ENCODE assay signal across 26 cellular contexts in the genomic region with DNA sequence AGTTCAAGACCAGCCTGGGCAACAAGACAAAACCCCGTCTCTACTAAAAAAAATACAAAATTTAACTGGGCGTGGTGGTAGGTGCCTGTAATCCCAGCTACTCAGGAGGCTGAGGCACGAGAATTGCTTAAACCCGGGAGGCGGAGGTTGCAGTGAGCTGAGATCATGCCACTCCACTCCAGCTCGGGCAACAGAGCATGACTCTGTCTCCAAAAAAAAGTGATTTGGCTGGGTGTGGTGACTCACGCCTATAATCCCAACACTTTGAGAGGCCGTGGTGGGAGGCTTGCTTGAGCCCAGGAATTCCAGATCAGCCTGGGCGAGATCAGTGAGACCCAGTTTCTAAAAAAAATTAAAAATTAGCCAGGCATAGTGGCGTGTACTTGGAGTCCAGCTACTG. TPM values are rescaled to one million over a fixed set of nuclear protein-coding genes. Genes with fewer than 3 reads are reported as not detected.
DNase-seq lines count a peak whose midpoint lies in the region; FAIRE-seq and TF ChIP-seq lines count a peak whose summit lies in the region.
"Had no signal": no experiment of that assay in that cellular context is flagged by ENCODE, and none has a peak within 500 bp of the region (broad histone marks: within the 10 kb centered on the region; RNA-seq: fewer than 3 reads in every experiment).

No MANE protein-coding gene starts in this region.

- H3K27me3 ChIP-seq in astrocyte (ENCODE audit: insufficient read depth, low read length) = no peaks in the 10 kb centered on the region

- no peaks in the 10 kb centered on the region for H3K36me3 Mint-ChIP-seq in astrocyte (ENCODE audit: low read depth, unreplicated experiment)

- H3K27me3 Mint-ChIP-seq in astrocyte (ENCODE audit: low read depth, unreplicated experiment) = no peaks in the 10 kb centered on the region

- DNase-seq in Daoy (ENCODE audit: low read depth) (peak; percentile 81), astrocyte (ENCODE audit: low read depth) (peak; percentile 43), iris pigment epithelial cell (ENCODE audit: low read depth) (peak; percentile 44), SW480 (ENCODE audit: low spot score) (no peak), epidermal melanocyte (ENCODE audit: insufficient read length, low spot score) (no peak), DMS 273 treated with DMSO at 0.1 percent for 48 hours (lab: John Stamatoyannopoulos, UW) (no peak)
- DNase-seq in effector CD8-positive, alpha-beta T cell (lab: John Stamatoyannopoulos, UW) = no peak
- DNase-seq: activated B cell treated with CpG ODN at 0.5 μM for 24 hours; activated CD4-positive, alpha-beta T cell treated with anti-CD3 and anti-CD28 coated beads, Interleukin-2, amount 50 U/mL, for 4 hours; activated effector memory CD4-positive, alpha-beta T cell treated with Interleukin-2 at 50 U/mL for 16 hours; activated naive CD8-positive, alpha-beta T cell treated with anti-CD3 and anti-CD28 coated beads, Interleukin-2, amount 50 U/mL, for 24 hours; foreskin fibroblast; immature natural killer cell; Kasumi-1; mucosa of descending colon; NCI-H1092; NCI-H2081 treated with DMSO at 0.1 percent for 48 hours; nephron progenitor cell; NK-92 treated with Interleukin-12 subunit alpha and Interleukin-12 subunit beta, amount 100 ng/mL, for 24 hours; posterior cingulate gyrus; RPMI8226 had no signal

- H3K79me2 ChIP-seq in astrocyte (ENCODE audit: insufficient read depth, low read length) = no peaks in the 10 kb centered on the region

- no peaks in the 10 kb centered on the region for H3K9me3 ChIP-seq in astrocyte (ENCODE audit: insufficient read depth, low read depth, low read length)
- H3K9me3 ChIP-seq: mucosa of descending colon had no signal

- no peaks in the 10 kb centered on the region for H3K36me3 ChIP-seq in astrocyte (ENCODE audit: insufficient read depth, low read length)

- no peak overlapping the region for H3K4me3 ChIP-seq in astrocyte (ENCODE audit: insufficient read depth, low read depth, low read length)
- H3K4me3 ChIP-seq: mucosa of descending colon had no signal

- H3K9me3 Mint-ChIP-seq in astrocyte (ENCODE audit: unreplicated experiment) = no peaks in the 10 kb centered on the region
- H3K9me3 Mint-ChIP-seq: activated B cell treated with CpG ODN at 0.5 μM for 24 hours; activated naive CD8-positive, alpha-beta T cell treated with anti-CD3 and anti-CD28 coated beads, Interleukin-2, amount 50 U/mL, for 24 hours; dendritic cell treated with granulocyte-macrophage colony-stimulating factor and Interleukin-4, amounts not matched to agents 40 ng/mL and 50 ng/mL, for 4 days had no signal

- TF ChIP-seq CTCF in astrocyte (IDR thresholded peaks at IDR 0.05; ENCODE audit: insufficient read depth, low read depth, low read length) = no peak

- no peak for FAIRE-seq in astrocyte (lab: Jason Lieb, UNC)
- FAIRE-seq: G401.6, urothelium cell line had no signal

- no peak for TF ChIP-seq RAD21 in Ishikawa (IDR thresholded peaks at IDR 0.05; ENCODE audit: low read depth)

- peak overlapping the region; percentile 64 for H3K27ac ChIP-seq in astrocyte (ENCODE audit: low read depth, low read length)
- H3K27ac ChIP-seq: C4-2B had no signal

- peaks cover 17% of the 10 kb centered on the region for H3K4me1 ChIP-seq in astrocyte (ENCODE audit: insufficient read depth, low read length)

- TF ChIP-seq EP300 in Ishikawa (IDR thresholded peaks at IDR 0.05; ENCODE audit: borderline replicate concordance) = peak; percentile 85

- peaks cover 14% of the 10 kb centered on the region for H3K4me1 Mint-ChIP-seq in astrocyte (ENCODE audit: low read depth, unreplicated experiment)

- H3K4me2 ChIP-seq in astrocyte (ENCODE audit: low read length) = peak overlapping the region; percentile 13

- H3K27ac Mint-ChIP-seq in astrocyte (ENCODE audit: unreplicated experiment) = no peak overlapping the region
- H3K27ac Mint-ChIP-seq: activated B cell treated with CpG ODN at 0.5 μM for 24 hours; activated naive CD8-positive, alpha-beta T cell treated with anti-CD3 and anti-CD28 coated beads, Interleukin-2, amount 50 U/mL, for 24 hours; dendritic cell treated with granulocyte-macrophage colony-stimulating factor and Interleukin-4, amounts not matched to agents 40 ng/mL and 50 ng/mL, for 4 days; immature natural killer cell; nephron progenitor cell had no signal

- H3K4me3 Mint-ChIP-seq in astrocyte (ENCODE audit: unreplicated experiment) = no peak overlapping the region
- H3K4me3 Mint-ChIP-seq: activated B cell treated with CpG ODN at 0.5 μM for 24 hours; activated naive CD8-positive, alpha-beta T cell treated with anti-CD3 and anti-CD28 coated beads, Interleukin-2, amount 50 U/mL, for 24 hours; dendritic cell treated with granulocyte-macrophage colony-stimulating factor and Interleukin-4, amounts not matched to agents 40 ng/mL and 50 ng/mL, for 4 days; immature natural killer cell; nephron progenitor cell had no signal

- no peak overlapping the region for H2AFZ ChIP-seq in astrocyte (ENCODE audit: low read depth, low read length)

- peak overlapping the region; percentile 4 for H3K9ac ChIP-seq in astrocyte (ENCODE audit: low read length)

- no peaks in the 10 kb centered on the region for H4K20me1 ChIP-seq in astrocyte (ENCODE audit: insufficient read depth, low read length)

TF ChIP-seq in Ishikawa, 13 proteins besides CTCF, POLR2A, EP300 and RAD21:
- no peak for TF ChIP-seq EGR1 (IDR thresholded peaks at IDR 0.05)
- TF ChIP-seq, protein P1, sequence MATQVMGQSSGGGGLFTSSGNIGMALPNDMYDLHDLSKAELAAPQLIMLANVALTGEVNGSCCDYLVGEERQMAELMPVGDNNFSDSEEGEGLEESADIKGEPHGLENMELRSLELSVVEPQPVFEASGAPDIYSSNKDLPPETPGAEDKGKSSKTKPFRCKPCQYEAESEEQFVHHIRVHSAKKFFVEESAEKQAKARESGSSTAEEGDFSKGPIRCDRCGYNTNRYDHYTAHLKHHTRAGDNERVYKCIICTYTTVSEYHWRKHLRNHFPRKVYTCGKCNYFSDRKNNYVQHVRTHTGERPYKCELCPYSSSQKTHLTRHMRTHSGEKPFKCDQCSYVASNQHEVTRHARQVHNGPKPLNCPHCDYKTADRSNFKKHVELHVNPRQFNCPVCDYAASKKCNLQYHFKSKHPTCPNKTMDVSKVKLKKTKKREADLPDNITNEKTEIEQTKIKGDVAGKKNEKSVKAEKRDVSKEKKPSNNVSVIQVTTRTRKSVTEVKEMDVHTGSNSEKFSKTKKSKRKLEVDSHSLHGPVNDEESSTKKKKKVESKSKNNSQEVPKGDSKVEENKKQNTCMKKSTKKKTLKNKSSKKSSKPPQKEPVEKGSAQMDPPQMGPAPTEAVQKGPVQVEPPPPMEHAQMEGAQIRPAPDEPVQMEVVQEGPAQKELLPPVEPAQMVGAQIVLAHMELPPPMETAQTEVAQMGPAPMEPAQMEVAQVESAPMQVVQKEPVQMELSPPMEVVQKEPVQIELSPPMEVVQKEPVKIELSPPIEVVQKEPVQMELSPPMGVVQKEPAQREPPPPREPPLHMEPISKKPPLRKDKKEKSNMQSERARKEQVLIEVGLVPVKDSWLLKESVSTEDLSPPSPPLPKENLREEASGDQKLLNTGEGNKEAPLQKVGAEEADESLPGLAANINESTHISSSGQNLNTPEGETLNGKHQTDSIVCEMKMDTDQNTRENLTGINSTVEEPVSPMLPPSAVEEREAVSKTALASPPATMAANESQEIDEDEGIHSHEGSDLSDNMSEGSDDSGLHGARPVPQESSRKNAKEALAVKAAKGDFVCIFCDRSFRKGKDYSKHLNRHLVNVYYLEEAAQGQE (IDR thresholded peaks at IDR 0.05; ENCODE audit: low read depth) = no peak
- TF ChIP-seq FOXM1 (IDR thresholded peaks at IDR 0.05; ENCODE audit: borderline replicate concordance, low read depth) = peak; percentile 62; the same call in 1 of the 2 replicates
- TF ChIP-seq, protein P2, sequence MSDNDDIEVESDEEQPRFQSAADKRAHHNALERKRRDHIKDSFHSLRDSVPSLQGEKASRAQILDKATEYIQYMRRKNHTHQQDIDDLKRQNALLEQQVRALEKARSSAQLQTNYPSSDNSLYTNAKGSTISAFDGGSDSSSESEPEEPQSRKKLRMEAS (IDR thresholded peaks at IDR 0.05) = peak; percentile 24; the same call in 1 of the 2 replicates
- no peak for TF ChIP-seq CREB1 (IDR thresholded peaks at IDR 0.05; ENCODE audit: low read depth)
- no peak for TF ChIP-seq TAF1 (IDR thresholded peaks at IDR 0.05; ENCODE audit: low read depth)
- TF ChIP-seq NFIC (IDR thresholded peaks at IDR 0.05) = peak; percentile 28; the same call in 1 of the 2 replicates
- peak; percentile 37; the same call in 1 of the 2 replicates for TF ChIP-seq TCF12 (IDR thresholded peaks at IDR 0.05; ENCODE audit: low read depth)
- TF ChIP-seq YY1 (IDR thresholded peaks at IDR 0.05; ENCODE audit: low read depth) = no peak
- TF ChIP-seq ZBTB7A (IDR thresholded peaks at IDR 0.05; ENCODE audit: low read depth) = no peak
- TF ChIP-seq CEBPB (IDR thresholded peaks at IDR 0.05) = no peak
- TF ChIP-seq, protein P3, sequence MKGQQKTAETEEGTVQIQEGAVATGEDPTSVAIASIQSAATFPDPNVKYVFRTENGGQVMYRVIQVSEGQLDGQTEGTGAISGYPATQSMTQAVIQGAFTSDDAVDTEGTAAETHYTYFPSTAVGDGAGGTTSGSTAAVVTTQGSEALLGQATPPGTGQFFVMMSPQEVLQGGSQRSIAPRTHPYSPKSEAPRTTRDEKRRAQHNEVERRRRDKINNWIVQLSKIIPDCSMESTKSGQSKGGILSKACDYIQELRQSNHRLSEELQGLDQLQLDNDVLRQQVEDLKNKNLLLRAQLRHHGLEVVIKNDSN (IDR thresholded peaks at IDR 0.05) = no peak
- peak; percentile 70 for TF ChIP-seq TEAD4 (IDR thresholded peaks at IDR 0.05)

RNA-seq across cellular contexts. Expression of a gene that starts 4.1 kb away (rescaled TPM):
- 2.6 and 3.1 TPM in 2 replicates for total RNA-seq in Daoy (2014; rRNA removed; shearing (Covaris generic))
- total RNA-seq in astrocyte = 3.7 and 5.1 TPM in 2 replicates

Comparison
In these comparisons a context has a peak if more than half of its experiments do, and no peak if none do; other contexts are left out.
1. DNase-seq: peak in Daoy (single experiment), astrocyte (single experiment) and iris pigment epithelial cell (single experiment); none in SW480 (single experiment), effector CD8-positive, alpha-beta T cell (single experiment), epidermal melanocyte (single experiment) and DMS 273 treated with DMSO at 0.1 percent for 48 hours (single experiment).